Comparison of ENCODE assay signal across 1 cellular context in genomic region chr1:225877570-225877969, GRCh38.
TF ChIP-seq lines count a peak whose summit lies in the region.

No MANE protein-coding gene starts in this region.

TF ChIP-seq in H1, 55 proteins besides CTCF, POLR2A, EP300 and RAD21:
- no peak for TF ChIP-seq BACH1 (IDR thresholded peaks at IDR 0.05; ENCODE audit: low read length)
- TF ChIP-seq TAF1 (IDR thresholded peaks at IDR 0.05; ENCODE audit: low read depth, low read length) = no peak
- peak; percentile 50; the same call in 1 of the 2 replicates for TF ChIP-seq GABPA (IDR thresholded peaks at IDR 0.05; ENCODE audit: borderline replicate concordance, insufficient read depth, low read length)
TF ChIP-seq in H1: peak in this region for 1.
